Comparison of ENCODE assay signal across 8 cellular contexts in genomic region chr19:19034204-19034624, GRCh38. TPM values are rescaled to one million over a fixed set of nuclear protein-coding genes. Genes with fewer than 3 reads are reported as not detected.
DNase-seq lines count a peak whose midpoint lies in the region; ATAC-seq and TF ChIP-seq lines count a peak whose summit lies in the region.

No MANE protein-coding gene starts in this region.

- CTCF ChIA-PET in activated CD4-positive, alpha-beta T cell treated with anti-CD3 and anti-CD28 coated beads for 36 hours (lab: Charles Lee) = no interaction called here

- H3K4me3 ChIP-seq in colonic mucosa = peak overlapping the region; percentile 93

- POLR2A ChIA-PET in activated CD4-positive, alpha-beta T cell treated with anti-CD3 and anti-CD28 coated beads for 36 hours (lab: Charles Lee) = interaction anchor here (0.5 kb wide), 1 partner anchor 293 kb away, joined by 4 read pairs; no protein-coding TSS in a partner anchor

- peaks cover 38% of the 10 kb centered on the region for H3K36me3 Mint-ChIP-seq in activated CD4-positive, alpha-beta T cell treated with anti-CD3 and anti-CD28 coated beads for 36 hours (ENCODE audit: low read depth)

- intact Hi-C loops in activated CD4-positive, alpha-beta T cell treated with anti-CD3 and anti-CD28 coated beads for 36 hours (cut with DNase I, micrococcal nuclease) = loop anchor here in 1 of 2 experiments (5.0 kb wide), 2 partner anchors 742 to 1087 kb away; no protein-coding TSS in a partner anchor
- intact Hi-C loops in colonic mucosa (cut with DNase I) = no loop called here

- peak; percentile 80 for DNase-seq in GF-D8 (lab: John Stamatoyannopoulos, UW)
- peak; percentile 7 for DNase-seq in NCI-H524 treated with DMSO at 0.1 percent for 48 hours (lab: John Stamatoyannopoulos, UW)
- peak; percentile 88 for DNase-seq in activated CD4-positive, alpha-beta T cell treated with anti-CD3 and anti-CD28 coated beads for 36 hours
- peak; percentile 84 for DNase-seq in colonic mucosa
- DNase-seq in lung microvascular endothelial cell (ENCODE audit: low read depth in 2 of 2) = peak; percentile 69 to 74
- peak; percentile 55 to 69 (median 68) for DNase-seq in stimulated activated CD4-positive, alpha-beta T cell treated with anti-CD3 and anti-CD28 coated beads, TNF-alpha, amount 100 ng/mL, for 48 hours (ENCODE audit: low read depth in 3 of 3)

- peaks cover 34% of the 10 kb centered on the region for H3K4me1 Mint-ChIP-seq in activated CD4-positive, alpha-beta T cell treated with anti-CD3 and anti-CD28 coated beads for 36 hours

- no peak for TF ChIP-seq CTCF in colonic mucosa (IDR thresholded peaks at IDR 0.05)

- H3K27ac ChIP-seq in colonic mucosa = peak overlapping the region; percentile 96

- no peaks in the 10 kb centered on the region for H3K27me3 ChIP-seq in colonic mucosa

- H3K27ac Mint-ChIP-seq in activated CD4-positive, alpha-beta T cell treated with anti-CD3 and anti-CD28 coated beads for 36 hours = peak overlapping the region; percentile 96

- H3K9me3 Mint-ChIP-seq in activated CD4-positive, alpha-beta T cell treated with anti-CD3 and anti-CD28 coated beads for 36 hours (ENCODE audit: low read depth) = no peaks in the 10 kb centered on the region

- peak overlapping the region; percentile 98 for H3K4me3 Mint-ChIP-seq in activated CD4-positive, alpha-beta T cell treated with anti-CD3 and anti-CD28 coated beads for 36 hours

- peak; percentile 43 for ATAC-seq in HG03135 (IDR thresholded peaks at IDR 0.05; ENCODE audit: unreplicated experiment)
- ATAC-seq in activated CD4-positive, alpha-beta T cell treated with anti-CD3 and anti-CD28 coated beads for 36 hours = peak; percentile 75
- no peak for ATAC-seq in HG03280 (IDR thresholded peaks at IDR 0.05; ENCODE audit: unreplicated experiment)

- H3K27me3 Mint-ChIP-seq in activated CD4-positive, alpha-beta T cell treated with anti-CD3 and anti-CD28 coated beads for 36 hours = no peaks in the 10 kb centered on the region

- H3K4me1 ChIP-seq in colonic mucosa = no peaks in the 10 kb centered on the region

- peak overlapping the region in 1 of 2 donors; percentile 71 for H3K9ac ChIP-seq in colonic mucosa (ENCODE audit: low read depth in 2 of 2, low read length in 2 of 2)

- H3K36me3 ChIP-seq in colonic mucosa = no peaks in the 10 kb centered on the region

- H3K9me3 ChIP-seq in colonic mucosa = no peaks in the 10 kb centered on the region

RNA-seq across cellular contexts. Expression of gene ARMC6, which starts 0.8 kb away (rescaled TPM):
- total RNA-seq in activated CD4-positive, alpha-beta T cell treated with anti-CD3 and anti-CD28 coated beads for 36 hours = 10 to 100 TPM; 33.0 to 40.8 TPM
- 10 to 100 TPM; 15.0 to 29.4 TPM for total RNA-seq in colonic mucosa
- total RNA-seq in lung microvascular endothelial cell = 32.3 and 49.8 TPM in 2 replicates

RNA-seq across cellular contexts. Expression of gene SUGP2, which starts 0.9 kb away (rescaled TPM):
- total RNA-seq in activated CD4-positive, alpha-beta T cell treated with anti-CD3 and anti-CD28 coated beads for 36 hours = 100 to 1,000 TPM in 1 of 2 experiments, 10 to 100 TPM in 1; 89.8 to 104 TPM
- total RNA-seq in colonic mucosa = 10 to 100 TPM; 44.1 to 55.3 TPM
- total RNA-seq in lung microvascular endothelial cell = 8.1 and 14.7 TPM in 2 replicates

RNA-seq across cellular contexts. Expression of gene SLC25A42, which starts 29.6 kb away (rescaled TPM):
- total RNA-seq in activated CD4-positive, alpha-beta T cell treated with anti-CD3 and anti-CD28 coated beads for 36 hours = 10 to 100 TPM; 10.4 to 10.6 TPM
- total RNA-seq in colonic mucosa (1 to 10 TPM; 3.7 to 7.9 TPM), lung microvascular endothelial cell (2.8 and 3.0 TPM in 2 replicates)

Comparison
In these comparisons a context has a peak if more than half of its experiments do, and no peak if none do; other contexts are left out.
1. DNase-seq: peak in every context shown above with its lines; median percentile 88 in activated CD4-positive, alpha-beta T cell treated with anti-CD3 and anti-CD28 coated beads for 36 hours; 84 in colonic mucosa; 80 in GF-D8; 72 in lung microvascular endothelial cell; 68 in stimulated activated CD4-positive, alpha-beta T cell treated with anti-CD3 and anti-CD28 coated beads, TNF-alpha, amount 100 ng/mL, for 48 hours; 7 in NCI-H524 treated with DMSO at 0.1 percent for 48 hours.